Comparison of ENCODE assay signal across 19 cellular contexts in genomic region chr16:72284042-72284789, GRCh38.
DNase-seq lines count a peak whose midpoint lies in the region; ATAC-seq and TF ChIP-seq lines count a peak whose summit lies in the region.
"Had no signal": no experiment of that assay in that cellular context is flagged by ENCODE, and none has a peak within 500 bp of the region (broad histone marks: within the 10 kb centered on the region; RNA-seq: fewer than 3 reads in every experiment).

No MANE protein-coding gene starts in this region.

- TF ChIP-seq POLR2A in breast epithelium (IDR thresholded peaks at IDR 0.05): no peak

- intact Hi-C loops in MCF 10A (cut with micrococcal nuclease) (no loop called here), breast epithelium (cut with DNase I; ENCODE audit: low total_unique reads) (no loop called here), upper lobe of right lung (cut with DNase I) (no loop called here)

- POLR2A ChIA-PET in MCF 10A (lab: Yijun Ruan, JAX): interaction anchor here (0.6 to 1.8 kb wide), 2 partner anchors 7 to 889 kb away, joined by 4 read pairs; no protein-coding TSS in a partner anchor

- ATAC-seq in upper lobe of right lung (peak; percentile 55), GM21619 (IDR thresholded peaks at IDR 0.05; ENCODE audit: unreplicated experiment) (no peak)

- in situ Hi-C loops in brain microvascular endothelial cell (cut with HindIII; ENCODE audit: low pct_ligation_motif_present, low sequenced_read_pairs): no loop called here

- H3K27ac Mint-ChIP-seq in MCF 10A (ENCODE audit: low read depth, unreplicated experiment): peak overlapping the region; percentile 37

- H3K4me3 ChIP-seq in breast epithelium (no peak overlapping the region), brain microvascular endothelial cell (ENCODE audit: low read depth, low read length) (no peak overlapping the region), upper lobe of right lung (no peak overlapping the region)
- H3K4me3 ChIP-seq: GM23248, MG63, PC-9, SK-N-MC had no signal

- H3K27ac ChIP-seq in breast epithelium (no peak overlapping the region), brain microvascular endothelial cell (no peak overlapping the region), upper lobe of right lung (no peak overlapping the region)
- H3K27ac ChIP-seq: GM23248, PC-9, SK-N-MC had no signal

- BruUV-seq in MCF 10A (replicated peaks; lab: Mats Ljungman, UMichigan): no TSS peak

- no peaks in the 10 kb centered on the region for H3K4me1 ChIP-seq in breast epithelium
- no peaks in the 10 kb centered on the region for H3K4me1 ChIP-seq in upper lobe of right lung

- TF ChIP-seq CTCF in MCF 10A (IDR thresholded peaks at IDR 0.05; ENCODE audit: unreplicated experiment): no peak
- no peak for TF ChIP-seq CTCF in breast epithelium (IDR thresholded peaks at IDR 0.05)
- no peak for TF ChIP-seq CTCF in brain microvascular endothelial cell (IDR thresholded peaks at IDR 0.05; ENCODE audit: low read depth, low read length, missing control alignments)
- TF ChIP-seq CTCF in upper lobe of right lung (IDR thresholded peaks at IDR 0.05): no peak

- no peak overlapping the region for H3K4me3 Mint-ChIP-seq in MCF 10A (ENCODE audit: unreplicated experiment)

- no peaks in the 10 kb centered on the region for H3K36me3 Mint-ChIP-seq in MCF 10A (ENCODE audit: insufficient read depth, unreplicated experiment)

- H3K36me3 ChIP-seq in breast epithelium: no peaks in the 10 kb centered on the region
- H3K36me3 ChIP-seq in brain microvascular endothelial cell (replicated peaks): no peaks in the 10 kb centered on the region
- no peaks in the 10 kb centered on the region for H3K36me3 ChIP-seq in upper lobe of right lung
- H3K36me3 ChIP-seq: MG63 had no signal

- CTCF ChIA-PET in MCF 10A (lab: Yijun Ruan, JAX): interaction anchor here (0.7 to 1.3 kb wide), 2 partner anchors 183 to 815 kb away, joined by 3 read pairs; no protein-coding TSS in a partner anchor

- H3K4me1 Mint-ChIP-seq in MCF 10A (ENCODE audit: insufficient read depth, unreplicated experiment): peaks cover 24% of the 10 kb centered on the region

- DNase-seq in MCF 10A (ENCODE audit: unreplicated experiment) (no peak), breast epithelium (ENCODE audit: low spot score in 2 of 2) (no peak), brain microvascular endothelial cell (peak; percentile 2), islet precursor cell (peak; percentile 72), upper lobe of right lung (no peak), HUDEP-2 (lab: John Stamatoyannopoulos, UW; ENCODE audit: unreplicated experiment in 76 of 76) (no peak)
- DNase-seq in effector CD4-positive, alpha-beta T cell: no peak
- DNase-seq: 8988T, C1 segment of cervical spinal cord, DMS153, GM23248, KG1, MG63, NCI-H1417, NCI-H2081, NCI-H526 treated with DMSO at 0.1 percent for 48 hours, PC-9 had no signal

- no peaks in the 10 kb centered on the region for H3K9me3 ChIP-seq in breast epithelium
- no peaks in the 10 kb centered on the region for H3K9me3 ChIP-seq in upper lobe of right lung
- H3K9me3 ChIP-seq: MG63 had no signal

- no peaks in the 10 kb centered on the region for H3K9me3 Mint-ChIP-seq in MCF 10A (ENCODE audit: unreplicated experiment)

- no peaks in the 10 kb centered on the region for H3K27me3 ChIP-seq in breast epithelium
- no peaks in the 10 kb centered on the region for H3K27me3 ChIP-seq in brain microvascular endothelial cell (replicated peaks)
- no peaks in the 10 kb centered on the region for H3K27me3 ChIP-seq in upper lobe of right lung
- H3K27me3 ChIP-seq: MG63 had no signal

- H3K27me3 Mint-ChIP-seq in MCF 10A (ENCODE audit: insufficient read depth, unreplicated experiment): no peaks in the 10 kb centered on the region

Comparison
In these comparisons a context has a peak if more than half of its experiments do, and no peak if none do; other contexts are left out.
1. DNase-seq: peak in brain microvascular endothelial cell (single experiment) and islet precursor cell (single experiment); none in MCF 10A (single experiment), breast epithelium (0 of 2), upper lobe of right lung (single experiment), effector CD4-positive, alpha-beta T cell (single experiment) and HUDEP-2 (0 of 76).